Comparison of ENCODE assay signal across 9 cellular contexts in genomic region chr6:8082954-8083858, GRCh38. TPM values are rescaled to one million over a fixed set of nuclear protein-coding genes. Genes with fewer than 3 reads are reported as not detected.
DNase-seq lines count a peak whose midpoint lies in the region; ATAC-seq and TF ChIP-seq lines count a peak whose summit lies in the region.
"Had no signal": no experiment of that assay in that cellular context is flagged by ENCODE, and none has a peak within 500 bp of the region (broad histone marks: within the 10 kb centered on the region; RNA-seq: fewer than 3 reads in every experiment).

No MANE protein-coding gene starts in this region.

- intact Hi-C loops in A673 (cut with micrococcal nuclease; ENCODE audit: unreplicated experiment) = loop anchor here (1.0 kb wide), 1 partner anchor 239 kb away; no protein-coding TSS in a partner anchor

- CTCF ChIA-PET in A673 (lab: Charles Lee) = no interaction called here

- peaks cover 32% of the 10 kb centered on the region for H3K36me3 ChIP-seq in A673 (ENCODE audit: insufficient read depth, low read length, poor library complexity, severe bottlenecking)
- H3K36me3 ChIP-seq in kidney epithelial cell (ENCODE audit: control insufficient read depth, insufficient read depth, low read length) = peaks cover 3% of the 10 kb centered on the region
- H3K36me3 ChIP-seq in endodermal cell (ENCODE audit: control insufficient read depth, insufficient read depth, low read length) = peaks cover 29% of the 10 kb centered on the region

- H3K27ac ChIP-seq in A673 (ENCODE audit: low read depth, low read length, poor library complexity, severe bottlenecking) (peak overlapping the region; percentile 77), endodermal cell (ENCODE audit: low read depth, low read length) (no peak overlapping the region)
- H3K27ac ChIP-seq: HL-60 had no signal

- H3K27me3 ChIP-seq in A673 (replicated peaks; ENCODE audit: insufficient read depth, low read depth, low read length, poor library complexity) (no peaks in the 10 kb centered on the region), kidney epithelial cell (ENCODE audit: control insufficient read depth, insufficient read depth, low read length) (no peaks in the 10 kb centered on the region), endodermal cell (ENCODE audit: control insufficient read depth, insufficient read depth, low read length, poor library complexity, severe bottlenecking) (no peaks in the 10 kb centered on the region)

- no peak overlapping the region for H3K4me3 Mint-ChIP-seq in endodermal cell

- no peak overlapping the region for H3K27ac Mint-ChIP-seq in endodermal cell

- TF ChIP-seq CTCF in A673 (conservative IDR thresholded peaks at IDR 0.05; ENCODE audit: low read depth, low read length) = no peak
- no peak for TF ChIP-seq CTCF in kidney epithelial cell (IDR thresholded peaks at IDR 0.05; ENCODE audit: insufficient read depth, low read length, poor library complexity, severe bottlenecking)
- TF ChIP-seq CTCF in endodermal cell (conservative IDR thresholded peaks at IDR 0.05) = no peak

- H3K4me1 Mint-ChIP-seq in endodermal cell = peaks cover 22% of the 10 kb centered on the region

- BruUV-seq in A673 (replicated peaks; lab: Mats Ljungman, UMichigan) = no TSS peak

- H3K9ac ChIP-seq in endodermal cell (ENCODE audit: extremely low read depth, low read length, poor library complexity, severe bottlenecking) = no peak overlapping the region

- H3K4me1 ChIP-seq in A673 (ENCODE audit: insufficient read depth, low read length, poor library complexity, severe bottlenecking) (peaks cover 50% of the 10 kb centered on the region), endodermal cell (ENCODE audit: control insufficient read depth, insufficient read depth, low read length) (peaks cover 9% of the 10 kb centered on the region)

- no peak for ATAC-seq in HG02642 (IDR thresholded peaks at IDR 0.05; ENCODE audit: poor library complexity, unreplicated experiment)

- H3K9me3 Mint-ChIP-seq in endodermal cell = peaks cover 4% of the 10 kb centered on the region

- no peaks in the 10 kb centered on the region for H3K27me3 Mint-ChIP-seq in endodermal cell (ENCODE audit: insufficient read depth)

- POLR2A ChIA-PET in A673 (lab: Charles Lee; ENCODE audit: low non-redundant PET) = no interaction called here

- peaks cover 23% of the 10 kb centered on the region for H3K36me3 Mint-ChIP-seq in endodermal cell (ENCODE audit: low read depth)

- H3K4me3 ChIP-seq in A673 (ENCODE audit: low read depth, low read length, poor library complexity, severe bottlenecking) (no peak overlapping the region), kidney epithelial cell (ENCODE audit: low read depth, low read length) (no peak overlapping the region), endodermal cell (ENCODE audit: low read length) (no peak overlapping the region)

- WGBS in endodermal cell (ENCODE audit: insufficient coverage in 1 of 2, insufficient read length in 1 of 2), 2 experiments = 82 to 84% methylated on average over 10 to 11 of the region's 11 CpGs

- DNase-seq in A673 (ENCODE audit: low spot score) = peak; percentile 82
- DNase-seq in HCEC 1CT = peak; percentile 97
- DNase-seq in amniotic epithelial cell (ENCODE audit: low read depth) = peak; percentile 95
- DNase-seq in kidney epithelial cell (ENCODE audit: low read depth) = peak; percentile 74
- no peak for DNase-seq in NCI-H82 (lab: John Stamatoyannopoulos, UW)
- DNase-seq in effector CD4-positive, alpha-beta T cell = no peak
- DNase-seq in endodermal cell = no peak

- H3K9me3 ChIP-seq in A673 (ENCODE audit: low read depth, low read length, poor library complexity, severe bottlenecking) = no peaks in the 10 kb centered on the region
- H3K9me3 ChIP-seq in endodermal cell (ENCODE audit: control insufficient read depth, low read length) = peaks cover 7% of the 10 kb centered on the region

RNA-seq across cellular contexts. Expression of gene BLOC1S5, which starts 19.0 kb away (rescaled TPM):
- total RNA-seq in A673 (2021) (21.8 and 22.6 TPM in 2 replicates), kidney epithelial cell (14.8 and 22.0 TPM in 2 replicates), endodermal cell (10 to 100 TPM; 14.4 to 17.6 TPM)
- polyA plus RNA-seq in endodermal cell (2013, experiment 1 of 2) = 22.4 TPM
- polyA plus RNA-seq in endodermal cell (2013, experiment 2 of 2) = 25.0 TPM

RNA-seq across cellular contexts. Expression of gene EEF1E1, which starts 19.1 kb away (rescaled TPM):
- total RNA-seq in A673 (2021) = 124 and 147 TPM in 2 replicates
- 52.6 and 54.5 TPM in 2 replicates for total RNA-seq in kidney epithelial cell
- total RNA-seq in endodermal cell = 10 to 100 TPM; 41.5 to 46.6 TPM
- polyA plus RNA-seq in endodermal cell (2013, experiment 1 of 2) = 65.3 TPM
- polyA plus RNA-seq in endodermal cell (2013, experiment 2 of 2) = 61.7 TPM

Comparison
In these comparisons a context has a peak if more than half of its experiments do, and no peak if none do; other contexts are left out.
1. DNase-seq: peak in A673 (single experiment), HCEC 1CT (single experiment), amniotic epithelial cell (single experiment) and kidney epithelial cell (single experiment); none in NCI-H82 (single experiment), effector CD4-positive, alpha-beta T cell (single experiment) and endodermal cell (single experiment).